ENCODE assay signal across 27 cellular contexts in genomic region chr14:40727107-40727506, GRCh38.
"Had no signal": no experiment of that assay in that cellular context is flagged by ENCODE, and none has a peak within 500 bp of the region (broad histone marks: within the 10 kb centered on the region; RNA-seq: fewer than 3 reads in every experiment).

No MANE protein-coding gene starts in this region.

- H3K36me3 ChIP-seq: stomach, suprapubic skin, thoracic aorta, thyroid gland, tibial artery, tibial nerve, transverse colon, upper lobe of left lung, upper lobe of right lung, uterus, vagina had no signal

- FAIRE-seq: urothelium cell line had no signal

- DNase-seq: stimulated activated CD4-positive, alpha-beta T cell treated with anti-CD3 and anti-CD28 coated beads, Interleukin-2, amount 100 ng/mL, for 48 hours; stimulated activated CD4-positive, alpha-beta T cell treated with anti-CD3 and anti-CD28 coated beads, Interleukin-4, amount 100 ng/mL, for 1 hour; stimulated activated CD4-positive, alpha-beta T cell treated with anti-CD3 and anti-CD28 coated beads, Interleukin-4, amount 100 ng/mL, for 24 hours; stimulated activated CD4-positive, alpha-beta T cell treated with anti-CD3 and anti-CD28 coated beads, Interleukin-4, amount 100 ng/mL, for 4 hours; stimulated activated CD8-positive, alpha-beta memory T cell treated with anti-CD3 and anti-CD28 coated beads, Interleukin-4, amount 100 ng/mL, for 48 hours; stimulated activated naive B cell treated with anti-CD40 and anti-IgM and Interleukin-4, amounts not matched to agents 10 μg/mL and 1 μg/mL and 100 μg/mL, for 72 hours; stimulated activated naive CD4-positive, alpha-beta T cell; stimulated activated naive CD4-positive, alpha-beta T cell treated with Interleukin-2 at 50 U/mL for 16 hours; stimulated activated naive CD8-positive, alpha-beta T cell treated with anti-CD3 and anti-CD28 coated beads, Interleukin-15, amount 100 ng/mL, for 72 hours; stimulated activated naive CD8-positive, alpha-beta T cell treated with anti-CD3 and anti-CD28 coated beads, Interleukin-15, Interleukin-2, amounts not matched to agents 100 U/mL and 50 U/mL, for 24 hours; stomach; substantia nigra; testis; thyroid gland; tibial artery; transverse colon; trophoblast cell; upper lobe of left lung; upper lobe of right lung; uterus had no signal

- ATAC-seq: stimulated activated effector memory CD8-positive, alpha-beta T cell treated with anti-CD3 and anti-CD28 coated beads, Interleukin-12 subunit alpha, Interleukin-12 subunit beta, amount 100 ng/mL, for 72 hours; stimulated activated memory B cell treated with anti-CD40 and anti-IgM and Interleukin-4, amounts not matched to agents 10 μg/mL and 1 μg/mL and 100 μg/mL, for 72 hours; stimulated activated naive B cell treated with anti-CD40 and anti-IgM and Interleukin-4, amounts not matched to agents 10 μg/mL and 1 μg/mL and 100 μg/mL, for 72 hours; stimulated activated naive CD8-positive, alpha-beta T cell treated with anti-CD3 and anti-CD28 coated beads, Interleukin-15, amount 100 ng/mL, for 72 hours; stimulated activated naive CD8-positive, alpha-beta T cell treated with anti-CD3 and anti-CD28 coated beads, Interleukin-15, Interleukin-2, amounts not matched to agents 100 U/mL and 50 U/mL, for 24 hours; upper lobe of right lung had no signal

- H3K9me3 ChIP-seq: testis, thoracic aorta, thyroid gland, tibial artery, upper lobe of right lung, uterus, vagina had no signal

- H3K4me3 ChIP-seq: stomach, suprapubic skin, testis, thoracic aorta, thyroid gland, tibial artery, tibial nerve, transverse colon, upper lobe of left lung, upper lobe of right lung, uterus, vagina had no signal

- H3K27ac ChIP-seq: stomach, suprapubic skin, testis, thoracic aorta, thyroid gland, tibial artery, tibial nerve, transverse colon, upper lobe of left lung, upper lobe of right lung, uterus, vagina had no signal

- H3K27me3 ChIP-seq: stomach, suprapubic skin, testis, thyroid gland, tibial artery, tibial nerve, transverse colon, upper lobe of left lung, upper lobe of right lung, uterus, vagina had no signal

- H3K4me1 ChIP-seq: stomach, suprapubic skin, testis, thyroid gland, tibial artery, tibial nerve, transverse colon, upper lobe of left lung, upper lobe of right lung, uterus, vagina had no signal
